8 cellular contexts compared by ENCODE assay signal in genomic region chr22:11131178-11131577, GRCh38.
A peak's percentile ranks its signal among the peaks of the same experiment; 100 is the strongest.
DNase-seq lines count a peak whose midpoint lies in the region; TF ChIP-seq lines count a peak whose summit lies in the region.
"Not testable (repeated sequence)": the region's sequence is repeated elsewhere in the genome, so short reads cannot be mapped to it uniquely, and the experiment has no call there.

No MANE protein-coding gene starts in this region.

- not testable (repeated sequence) for H3K4me1 Mint-ChIP-seq in Caco-2 (ENCODE audit: low read depth, unreplicated experiment); activated CD4-positive, alpha-beta T cell treated with anti-CD3 and anti-CD28 coated beads, Interleukin-2, amount 10 ng/mL, durations not matched to agents 24 days and 14 days; glutamatergic neuron (ENCODE audit: low read depth, unreplicated experiment)

- BruUV-seq in Caco-2 (replicated peaks; lab: Mats Ljungman, UMichigan): not testable (repeated sequence)

- H3K4me3 ChIP-seq in Caco-2 (ENCODE audit: low read depth, low read length); left ventricle myocardium inferior; lower leg skin (ENCODE audit: low read depth, poor library complexity, severe bottlenecking); transverse colon: not testable (repeated sequence)

- not testable (repeated sequence) for H3K27me3 ChIP-seq in Caco-2 (replicated peaks; ENCODE audit: control insufficient read depth, insufficient read depth, low read length); left ventricle myocardium inferior (ENCODE audit: low read depth); transverse colon

- not testable (repeated sequence) for TF ChIP-seq EP300 in transverse colon (IDR thresholded peaks at IDR 0.05; ENCODE audit: low read depth)

- 86% methylated on average over 3 of the region's 7 CpGs; no CpG with 5 or more reads in 1 of the 2 donors for WGBS in lower leg skin, 2 donors
- WGBS in transverse colon (ENCODE audit: low coverage in 1 of 2), 2 donors: 73% methylated on average over 2 of the region's 7 CpGs; no CpG with 5 or more reads in 1 of the 2 donors

- not testable (repeated sequence) for TF ChIP-seq POLR2A in lower leg skin (IDR thresholded peaks at IDR 0.05); transverse colon (IDR thresholded peaks at IDR 0.05)

- DNase-seq in Caco-2 (peak; percentile 0 to 27), activated gamma-delta T cell treated with Interleukin-2 at 50 U/mL for 16 hours (peak; percentile 2), glutamatergic neuron (peak; percentile 1), left ventricle myocardium inferior (peak; percentile 4), lower leg skin (ENCODE audit: low spot score in 2 of 2) (peak; percentile 5 to 23), posterior vena cava (ENCODE audit: low spot score) (peak; percentile 26), transverse colon (peak; percentile 0)
- peak; percentile 3 for DNase-seq in activated CD4-positive, alpha-beta T cell treated with anti-CD3 and anti-CD28 coated beads, Interleukin-2, amount 10 ng/mL, durations not matched to agents 24 days and 14 days

- H3K9me3 ChIP-seq in Caco-2; left ventricle myocardium inferior (replicated peaks); transverse colon: not testable (repeated sequence)

- intact Hi-C loops in Caco-2 (cut with micrococcal nuclease; ENCODE audit: unreplicated experiment); activated CD4-positive, alpha-beta T cell treated with anti-CD3 and anti-CD28 coated beads, Interleukin-2, amount 10 ng/mL, durations not matched to agents 24 days and 14 days (cut with micrococcal nuclease); left ventricle myocardium inferior (cut with micrococcal nuclease); lower leg skin (cut with DNase I; ENCODE audit: low total_unique reads); posterior vena cava (cut with DNase I); transverse colon (cut with DNase I; ENCODE audit: low total_unique reads): not testable (repeated sequence)

- not testable (repeated sequence) for TF ChIP-seq CTCF in Caco-2 (IDR thresholded peaks at IDR 0.05; ENCODE audit: insufficient read depth in 1 of 2, low read depth in 1 of 2, low read length in 1 of 2, severe bottlenecking in 1 of 2, unreplicated experiment in 1 of 2); glutamatergic neuron (IDR thresholded peaks at IDR 0.05; ENCODE audit: partially characterized antibody, unreplicated experiment); left ventricle myocardium inferior (IDR thresholded peaks at IDR 0.05; ENCODE audit: borderline replicate concordance); lower leg skin (IDR thresholded peaks at IDR 0.05); transverse colon (IDR thresholded peaks at IDR 0.05)

- not testable (repeated sequence) for H3K27ac ChIP-seq in left ventricle myocardium inferior (replicated peaks); transverse colon

- H3K36me3 Mint-ChIP-seq in Caco-2 (ENCODE audit: insufficient read depth, unreplicated experiment); activated CD4-positive, alpha-beta T cell treated with anti-CD3 and anti-CD28 coated beads, Interleukin-2, amount 10 ng/mL, durations not matched to agents 24 days and 14 days (ENCODE audit: low read depth); glutamatergic neuron (ENCODE audit: unreplicated experiment): not testable (repeated sequence)

- H3K9me3 Mint-ChIP-seq in Caco-2 (ENCODE audit: unreplicated experiment); activated CD4-positive, alpha-beta T cell treated with anti-CD3 and anti-CD28 coated beads, Interleukin-2, amount 10 ng/mL, durations not matched to agents 24 days and 14 days; glutamatergic neuron (ENCODE audit: unreplicated experiment): not testable (repeated sequence)

- not testable (repeated sequence) for H3K27ac Mint-ChIP-seq in Caco-2 (ENCODE audit: unreplicated experiment); activated CD4-positive, alpha-beta T cell treated with anti-CD3 and anti-CD28 coated beads, Interleukin-2, amount 10 ng/mL, durations not matched to agents 24 days and 14 days; glutamatergic neuron (ENCODE audit: unreplicated experiment)

- H3K4me1 ChIP-seq in Caco-2, left ventricle myocardium inferior, transverse colon: not testable (repeated sequence)

- not testable (repeated sequence) for H3K4me3 Mint-ChIP-seq in Caco-2 (ENCODE audit: unreplicated experiment); activated CD4-positive, alpha-beta T cell treated with anti-CD3 and anti-CD28 coated beads, Interleukin-2, amount 10 ng/mL, durations not matched to agents 24 days and 14 days; glutamatergic neuron (ENCODE audit: unreplicated experiment)

- CTCF ChIA-PET in Caco-2 (lab: Charles Lee): not testable (repeated sequence)

- POLR2A ChIA-PET in Caco-2 (lab: Charles Lee): not testable (repeated sequence)

- in situ Hi-C loops in transverse colon (cut with MboI; ENCODE audit: low pct_ligation_motif_present in 1 of 4, low pct_unique_long_range_greater_than_20kb in 1 of 4, low sequenced_read_pairs in 3 of 4): not testable (repeated sequence)

- not testable (repeated sequence) for H3K36me3 ChIP-seq in Caco-2 (ENCODE audit: control insufficient read depth, insufficient read depth, low read length); left ventricle myocardium inferior; transverse colon

- not testable (repeated sequence) for H3K27me3 Mint-ChIP-seq in Caco-2 (ENCODE audit: insufficient read depth, unreplicated experiment); activated CD4-positive, alpha-beta T cell treated with anti-CD3 and anti-CD28 coated beads, Interleukin-2, amount 10 ng/mL, durations not matched to agents 24 days and 14 days; glutamatergic neuron (ENCODE audit: unreplicated experiment)
